In genomic region chr3:82011336-82011735, GRCh38 we compare ENCODE assay signal across 9 cellular contexts.
"Had no signal": no experiment of that assay in that cellular context is flagged by ENCODE, and none has a peak within 500 bp of the region (broad histone marks: within the 10 kb centered on the region; RNA-seq: fewer than 3 reads in every experiment).

No MANE protein-coding gene starts in this region.

- FAIRE-seq: HTR-8/SVneo had no signal

- H3K9me3 ChIP-seq: HAP-1 had no signal

- DNase-seq: GM23248, GOT3, H7, HFFc6, KBM-7 had no signal

- H3K36me3 Mint-ChIP-seq: IgD-negative memory B cell had no signal

- H3K27ac ChIP-seq: GM23248 had no signal

- H3K27ac Mint-ChIP-seq: HFFc6, IgD-negative memory B cell had no signal

- H3K27me3 Mint-ChIP-seq: IgD-negative memory B cell had no signal

- H3K4me1 ChIP-seq: HAP-1 had no signal

- ATAC-seq: HCT116 had no signal

- H3K36me3 ChIP-seq: HAP-1 had no signal

- H3K4me3 Mint-ChIP-seq: HFFc6, IgD-negative memory B cell had no signal

- H3K4me3 ChIP-seq: GM23248, HAP-1 had no signal

- H3K4me1 Mint-ChIP-seq: IgD-negative memory B cell had no signal

- H3K9ac ChIP-seq: GM23248 had no signal
